ENCODE assay signal across 11 cellular contexts in the genomic region with DNA sequence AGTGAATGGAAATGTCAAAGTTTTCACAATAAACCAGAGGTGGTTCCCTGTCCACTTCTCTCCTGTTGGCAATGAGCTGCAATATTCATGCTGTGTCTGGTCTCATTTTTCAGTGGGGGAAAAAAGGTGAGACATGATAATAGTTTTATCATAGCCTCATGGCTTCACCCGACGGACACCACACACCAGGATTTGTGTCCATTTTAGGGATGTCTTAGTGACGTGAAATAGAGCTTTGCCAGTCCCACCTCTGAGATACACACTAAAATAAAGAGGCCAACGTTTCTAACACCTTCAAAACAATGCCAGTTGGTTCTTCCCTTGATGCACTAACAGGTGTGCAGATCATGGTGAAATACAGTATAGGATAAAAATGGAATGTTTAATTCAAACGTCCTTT.
"Had no signal": no experiment of that assay in that cellular context is flagged by ENCODE, and none has a peak within 500 bp of the region (broad histone marks: within the 10 kb centered on the region; RNA-seq: fewer than 3 reads in every experiment).

No MANE protein-coding gene starts in this region.

- DNase-seq: activated CD4-positive, alpha-beta T cell treated with anti-CD3 and anti-CD28 coated beads, Interleukin-2, amount 50 U/mL, for 1 hour; activated gamma-delta T cell treated with Interleukin-2 at 50 U/mL for 16 hours; activated T-cell treated with anti-CD3 and anti-CD28 coated beads, Interleukin-2, amount 50 U/mL, for 4 hours; nephron progenitor cell; stimulated activated naive CD4-positive, alpha-beta T cell treated with Interleukin-2 at 50 U/mL for 16 hours had no signal

- H3K27me3 ChIP-seq: suprapubic skin had no signal

- H3K4me3 Mint-ChIP-seq: activated T-cell treated with anti-CD3 and anti-CD28 coated beads, Interleukin-2, amount 50 U/mL, for 4 hours; brain; dendritic cell treated with granulocyte-macrophage colony-stimulating factor and Interleukin-4, amounts not matched to agents 40 ng/mL and 50 ng/mL, for 4 days; endodermal cell; nephron progenitor cell; T-helper 2 cell treated with Interferon-gamma antibody and Interleukin-4, amounts not matched to agents 5 μg/mL and 100 μg/mL, for 36 hours had no signal

- H3K9me3 ChIP-seq: suprapubic skin had no signal

- H3K4me3 ChIP-seq: suprapubic skin had no signal

- H3K27ac Mint-ChIP-seq: brain; dendritic cell treated with granulocyte-macrophage colony-stimulating factor and Interleukin-4, amounts not matched to agents 40 ng/mL and 50 ng/mL, for 4 days; endodermal cell; nephron progenitor cell; T-helper 2 cell treated with Interferon-gamma antibody and Interleukin-4, amounts not matched to agents 5 μg/mL and 100 μg/mL, for 36 hours had no signal

- ATAC-seq: activated T-cell treated with anti-CD3 and anti-CD28 coated beads, Interleukin-2, amount 50 U/mL, for 4 hours; sciatic nerve had no signal

- H3K4me1 Mint-ChIP-seq: brain had no signal

- H3K36me3 ChIP-seq: suprapubic skin had no signal

- H3K27ac ChIP-seq: suprapubic skin had no signal
